8 cellular contexts compared by ENCODE assay signal in genomic region chr14:99266181-99267178, GRCh38. TPM values are rescaled to one million over a fixed set of nuclear protein-coding genes. Genes with fewer than 3 reads are reported as not detected.
DNase-seq lines count a peak whose midpoint lies in the region; ATAC-seq and TF ChIP-seq lines count a peak whose summit lies in the region.

No MANE protein-coding gene starts in this region.

- H3K27me3 Mint-ChIP-seq in naive thymus-derived CD8-positive, alpha-beta T cell = peaks cover 0 to 8% (median 0%) of the 10 kb centered on the region in 5 donors
- H3K27me3 Mint-ChIP-seq in stimulated activated naive B cell treated with anti-CD40 and anti-IgM and Interleukin-4, amounts not matched to agents 10 μg/mL and 1 μg/mL and 100 μg/mL, for 72 hours = peaks cover 77 to 85% of the 10 kb centered on the region in 2 donors

- peak; percentile 97 for TF ChIP-seq CTCF in AG04449 (IDR thresholded peaks at IDR 0.05; ENCODE audit: insufficient read depth, low read length, missing control alignments)

- H3K4me3 ChIP-seq in AG04449 (ENCODE audit: low read depth, low read length) = no peak overlapping the region; the same call in 1 of the 2 replicates

- peaks cover 0 to 7% (median 0%) of the 10 kb centered on the region in 9 donors for H3K9me3 Mint-ChIP-seq in naive thymus-derived CD8-positive, alpha-beta T cell
- H3K9me3 Mint-ChIP-seq in stimulated activated naive B cell treated with anti-CD40 and anti-IgM and Interleukin-4, amounts not matched to agents 10 μg/mL and 1 μg/mL and 100 μg/mL, for 72 hours = no peaks in the 10 kb centered on the region

- peaks cover 36 to 73% (median 53%) of the 10 kb centered on the region in 4 donors for H3K4me1 Mint-ChIP-seq in naive thymus-derived CD8-positive, alpha-beta T cell
- peaks cover 15 to 39% of the 10 kb centered on the region in 2 donors for H3K4me1 Mint-ChIP-seq in stimulated activated naive B cell treated with anti-CD40 and anti-IgM and Interleukin-4, amounts not matched to agents 10 μg/mL and 1 μg/mL and 100 μg/mL, for 72 hours

- TF ChIP-seq POLR2A in erythroblast (IDR thresholded peaks at IDR 0.05; ENCODE audit: low read length) = no peak

- peak; percentile 84 for ATAC-seq in GM18502 (IDR thresholded peaks at IDR 0.05; ENCODE audit: poor library complexity, unreplicated experiment)
- ATAC-seq in HG03565 (IDR thresholded peaks at IDR 0.05; ENCODE audit: unreplicated experiment) = peak; percentile 72
- peak; percentile 19 to 34 for ATAC-seq in naive thymus-derived CD8-positive, alpha-beta T cell
- peak; percentile 61 to 66 for ATAC-seq in stimulated activated naive B cell treated with anti-CD40 and anti-IgM and Interleukin-4, amounts not matched to agents 10 μg/mL and 1 μg/mL and 100 μg/mL, for 72 hours (replicated peaks)

- peak overlapping the region; percentile 99 to 100 (median 100) for H3K27ac Mint-ChIP-seq in naive thymus-derived CD8-positive, alpha-beta T cell
- peak overlapping the region; percentile 6 for H3K27ac Mint-ChIP-seq in stimulated activated naive B cell treated with anti-CD40 and anti-IgM and Interleukin-4, amounts not matched to agents 10 μg/mL and 1 μg/mL and 100 μg/mL, for 72 hours

- H3K36me3 Mint-ChIP-seq in naive thymus-derived CD8-positive, alpha-beta T cell = peaks cover 34 to 81% (median 64%) of the 10 kb centered on the region in 3 donors
- H3K36me3 Mint-ChIP-seq in stimulated activated naive B cell treated with anti-CD40 and anti-IgM and Interleukin-4, amounts not matched to agents 10 μg/mL and 1 μg/mL and 100 μg/mL, for 72 hours = peaks cover 0 to 1% of the 10 kb centered on the region in 2 donors

- DNase-seq in AG04449 (ENCODE audit: low read depth, low spot score) (peak; percentile 12), NOMO-1 treated with dmso at 0.1 percent for 144 hours (lab: John Stamatoyannopoulos, UW; ENCODE audit: unreplicated experiment) (peak; percentile 24), activated T-cell treated with anti-CD3 and anti-CD28 coated beads for 4 hours (peak; percentile 87), erythroblast (lab: John Stamatoyannopoulos, UW) (peak; percentile 55 to 71)
- peak; percentile 81 to 92 (median 89) for DNase-seq in naive thymus-derived CD8-positive, alpha-beta T cell
- DNase-seq in stimulated activated naive B cell treated with anti-CD40 and anti-IgM and Interleukin-4, amounts not matched to agents 10 μg/mL and 1 μg/mL and 100 μg/mL, for 72 hours = peak; percentile 48

- CTCF ChIA-PET in AG04449 (lab: Yijun Ruan, JAX) = interaction anchor here (0.6 to 2.4 kb wide), 7 partner anchors 12 to 784 kb away, joined by 3 to 8 read pairs (median 4); no protein-coding TSS in a partner anchor

- peak overlapping the region; percentile 88 to 100 (median 98) for H3K4me3 Mint-ChIP-seq in naive thymus-derived CD8-positive, alpha-beta T cell
- H3K4me3 Mint-ChIP-seq in stimulated activated naive B cell treated with anti-CD40 and anti-IgM and Interleukin-4, amounts not matched to agents 10 μg/mL and 1 μg/mL and 100 μg/mL, for 72 hours = peak overlapping the region in 1 of 2 donors; percentile 25

- POLR2A ChIA-PET in AG04449 (lab: Yijun Ruan, JAX) = no interaction called here
- POLR2A ChIA-PET in naive thymus-derived CD8-positive, alpha-beta T cell (lab: Charles Lee) = interaction anchor here (0.6 to 17.4 kb wide), 33 partner anchors 6 to 1663 kb away, joined by 3 to 1316 read pairs (median 5); no protein-coding TSS in a partner anchor

RNA-seq across cellular contexts. Expression of gene BCL11B, which starts 5.5 kb away (rescaled TPM):
- 100 to 1,000 TPM; 206 to 209 TPM for total RNA-seq in naive thymus-derived CD8-positive, alpha-beta T cell
- polyA plus RNA-seq in naive thymus-derived CD8-positive, alpha-beta T cell = 10 to 100 TPM in 1 of 3 donors, 1 to 10 TPM in 2; 8.2 to 12.1 (median 9.5) TPM

Comparison
In these comparisons a context has a peak if more than half of its experiments do, and no peak if none do; other contexts are left out.
1. DNase-seq: peak in every context shown above with its lines; median percentile 89 in naive thymus-derived CD8-positive, alpha-beta T cell; 87 in activated T-cell treated with anti-CD3 and anti-CD28 coated beads for 4 hours; 63 in erythroblast; 48 in stimulated activated naive B cell treated with anti-CD40 and anti-IgM and Interleukin-4, amounts not matched to agents 10 μg/mL and 1 μg/mL and 100 μg/mL, for 72 hours; 24 in NOMO-1 treated with dmso at 0.1 percent for 144 hours; 12 in AG04449.
2. ATAC-seq: peak in every context shown above with its lines; median percentile 84 in GM18502; 72 in HG03565; 64 in stimulated activated naive B cell treated with anti-CD40 and anti-IgM and Interleukin-4, amounts not matched to agents 10 μg/mL and 1 μg/mL and 100 μg/mL, for 72 hours; 26 in naive thymus-derived CD8-positive, alpha-beta T cell.